In the genomic region with DNA sequence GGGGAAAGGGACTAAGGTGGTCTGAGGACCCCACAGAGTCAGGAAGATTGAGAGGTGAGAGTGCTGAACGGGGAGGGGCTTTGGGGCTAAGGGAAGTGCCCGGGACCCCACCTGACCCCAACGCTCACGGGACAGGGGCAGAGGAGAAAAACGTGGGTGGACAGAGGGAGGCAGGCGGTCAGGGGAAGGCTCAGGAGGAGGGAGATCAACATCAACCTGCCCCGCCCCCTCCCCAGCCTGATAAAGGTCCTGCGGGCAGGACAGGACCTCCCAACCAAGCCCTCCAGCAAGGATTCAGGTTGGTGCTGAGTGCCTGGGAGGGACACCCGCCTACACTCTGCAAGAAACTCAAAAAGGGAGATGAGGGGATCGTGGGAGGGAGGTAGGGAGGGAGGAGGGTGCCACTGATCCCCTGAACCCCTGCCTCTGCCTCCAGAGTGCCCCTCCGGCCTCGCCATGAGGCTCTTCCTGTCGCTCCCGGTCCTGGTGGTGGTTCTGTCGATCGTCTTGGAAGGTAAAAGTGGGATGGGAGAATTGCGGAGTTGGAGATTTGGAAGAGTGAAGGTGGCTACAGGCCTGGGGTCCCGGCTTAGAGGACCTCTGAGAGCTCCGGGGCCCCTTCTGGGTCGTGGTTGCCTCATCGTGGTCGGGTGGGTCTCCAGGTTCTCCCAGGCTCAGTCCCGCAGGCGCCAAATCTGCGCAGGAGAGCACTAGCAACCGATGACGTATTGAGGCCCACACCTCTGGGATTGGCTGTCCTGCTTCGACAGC, we compare ENCODE assay signal across 8 cellular contexts. TPM values are rescaled to one million over a fixed set of nuclear protein-coding genes. Genes with fewer than 3 reads are reported as not detected.
DNase-seq lines count a peak whose midpoint lies in the region; ATAC-seq lines count a peak whose summit lies in the region.
"Not testable (repeated sequence)": the region's sequence is repeated elsewhere in the genome, so short reads cannot be mapped to it uniquely, and the experiment has no call there.

A gene (plus strand): TSS at position 173 of the 771 bp plus-strand sequence. CDS start 284 bp downstream, at position 457.

- H3K4me1 ChIP-seq in CD4-positive, alpha-beta memory T cell (ENCODE audit: insufficient read depth, low read length); HUES48 (ENCODE audit: control insufficient read depth, insufficient read depth, low read length); endocrine pancreas (ENCODE audit: control insufficient read depth, insufficient read depth, low read length); mesendoderm (ENCODE audit: control insufficient read depth, low read depth, low read length): not testable (repeated sequence)

- not testable (repeated sequence) for H3K27ac ChIP-seq in CD4-positive, alpha-beta memory T cell (ENCODE audit: low read depth, low read length)
- H3K27ac ChIP-seq in HUES48 (ENCODE audit: low read depth, low read length) (peak within 1 kb of the TSS; percentile 76), mesendoderm (ENCODE audit: low read depth, low read length) (peak within 1 kb of the TSS; percentile 79)

- not testable (repeated sequence) for H2BK15ac ChIP-seq in mesendoderm (replicated peaks; ENCODE audit: low read depth)

- POLR2A ChIA-PET in CD4-positive, alpha-beta memory T cell (lab: Charles Lee; ENCODE audit: partially characterized antibody) = not testable (repeated sequence)

- not testable (repeated sequence) for H4K8ac ChIP-seq in mesendoderm (ENCODE audit: low read depth, low read length)

- peak within 1 kb of the TSS; percentile 41 for H3K4ac ChIP-seq in mesendoderm (ENCODE audit: low read depth, low read length)

- H4K5ac ChIP-seq in mesendoderm (ENCODE audit: low read length) = not testable (repeated sequence)

- not testable (repeated sequence) for H3K36me3 ChIP-seq in CD4-positive, alpha-beta memory T cell (ENCODE audit: insufficient read depth, low read length); HUES48 (ENCODE audit: control insufficient read depth, insufficient read depth, low read length); endocrine pancreas (ENCODE audit: control insufficient read depth, insufficient read depth, low read length); mesendoderm (ENCODE audit: control insufficient read depth, insufficient read depth, low read length)

- WGBS in mesendoderm (ENCODE audit: extremely low coverage, insufficient coverage, low lambda C conversion rate) = no CpG with 5 or more reads among the region's 28 CpGs

- not testable (repeated sequence) for H3K9me3 ChIP-seq in CD4-positive, alpha-beta memory T cell (ENCODE audit: control insufficient read depth in 1 of 2, low read length in 2 of 2); HUES48 (ENCODE audit: control insufficient read depth, insufficient read depth, low read length); endocrine pancreas (ENCODE audit: control insufficient read depth, low read length)

- not testable (repeated sequence) for H3K23ac ChIP-seq in mesendoderm (ENCODE audit: low read length)

- peak; percentile 67 to 76 (median 70) for DNase-seq in CD4-positive, alpha-beta memory T cell
- DNase-seq in NOMO-1 treated with DMSO at 0.1 percent for 48 hours (lab: John Stamatoyannopoulos, UW; ENCODE audit: unreplicated experiment) (peak; percentile 79), mesendoderm (peak; percentile 97)
- DNase-seq in activated CD8-positive, alpha-beta memory T cell treated with anti-CD3 and anti-CD28 coated beads, Interleukin-2, amount 10 ng/mL, durations not matched to agents 7 days and 5 days = peak; percentile 86
- peak; percentile 62 to 74 (median 65) for DNase-seq in stimulated activated CD4-positive, alpha-beta T cell treated with anti-CD3 and anti-CD28 coated beads, TNF-alpha, amount 100 ng/mL, for 48 hours (ENCODE audit: low read depth in 3 of 3)

- peak within 1 kb of the TSS; percentile 73 for H3K9ac ChIP-seq in HUES48 (ENCODE audit: low read depth, low read length)
- H3K9ac ChIP-seq in endocrine pancreas (ENCODE audit: control insufficient read depth, insufficient read depth, low read length) = not testable (repeated sequence)
- peak within 1 kb of the TSS; percentile 67 for H3K9ac ChIP-seq in mesendoderm (ENCODE audit: low read length)

- CTCF ChIA-PET in CD4-positive, alpha-beta memory T cell (lab: Charles Lee; ENCODE audit: partially characterized antibody) = interaction anchor here (0.9 to 1.9 kb wide), 2 partner anchors 10 to 224 kb away, joined by 3 to 5 read pairs; no protein-coding TSS in a partner anchor
- CTCF ChIA-PET in activated CD8-positive, alpha-beta memory T cell treated with anti-CD3 and anti-CD28 coated beads, Interleukin-2, amount 10 ng/mL, durations not matched to agents 7 days and 5 days (lab: Charles Lee) = interaction anchor here (0.6 to 1.4 kb wide), 3 partner anchors 38 to 145 kb away, joined by 3 to 5 read pairs (median 4); no protein-coding TSS in a partner anchor

- H3K4me3 ChIP-seq in CD4-positive, alpha-beta memory T cell (ENCODE audit: low read length in 2 of 2) = peak within 1 kb of the TSS; percentile 36 to 55
- peak within 1 kb of the TSS; percentile 61 for H3K4me3 ChIP-seq in HUES48 (ENCODE audit: low read depth, low read length)
- H3K4me3 ChIP-seq in endocrine pancreas (ENCODE audit: control insufficient read depth, insufficient read depth, low read length) = peak within 1 kb of the TSS; percentile 30
- peak within 1 kb of the TSS; percentile 34 for H3K4me3 ChIP-seq in mesendoderm (ENCODE audit: low read length)

- H2AK5ac ChIP-seq in mesendoderm (ENCODE audit: low read length) = not testable (repeated sequence)

- peak within 1 kb of the TSS; percentile 28 for H2BK5ac ChIP-seq in mesendoderm (ENCODE audit: low read length)

- not testable (repeated sequence) for H3K27me3 ChIP-seq in CD4-positive, alpha-beta memory T cell (ENCODE audit: insufficient read depth, low read length); HUES48 (ENCODE audit: control insufficient read depth, insufficient read depth, low read length); endocrine pancreas (ENCODE audit: control insufficient read depth, insufficient read depth, low read length); mesendoderm (ENCODE audit: insufficient read depth, low read length, poor library complexity)

- not testable (repeated sequence) for H3K36me3 Mint-ChIP-seq in CD4-positive, alpha-beta memory T cell; activated CD8-positive, alpha-beta memory T cell treated with anti-CD3 and anti-CD28 coated beads, Interleukin-2, amount 10 ng/mL, durations not matched to agents 7 days and 5 days

- peak; percentile 83 for ATAC-seq in GM21381 (IDR thresholded peaks at IDR 0.05; ENCODE audit: unreplicated experiment)
- peak; percentile 99 for ATAC-seq in activated CD8-positive, alpha-beta memory T cell treated with anti-CD3 and anti-CD28 coated beads, Interleukin-2, amount 10 ng/mL, durations not matched to agents 7 days and 5 days

- H3K79me2 ChIP-seq in mesendoderm (ENCODE audit: control insufficient read depth, insufficient read depth, low read length) = not testable (repeated sequence)

- peaks cover 14 to 24% of the 10 kb centered on the region in 2 donors for H3K27me3 Mint-ChIP-seq in CD4-positive, alpha-beta memory T cell
- H3K27me3 Mint-ChIP-seq in activated CD8-positive, alpha-beta memory T cell treated with anti-CD3 and anti-CD28 coated beads, Interleukin-2, amount 10 ng/mL, durations not matched to agents 7 days and 5 days = peaks cover 26% of the 10 kb centered on the region

- peak within 1 kb of the TSS; percentile 66 for H3K4me2 ChIP-seq in mesendoderm (ENCODE audit: low read length)

- H3K4me3 Mint-ChIP-seq in CD4-positive, alpha-beta memory T cell = peak within 1 kb of the TSS; percentile 83 to 92 (median 84)
- peak within 1 kb of the TSS; percentile 83 for H3K4me3 Mint-ChIP-seq in activated CD8-positive, alpha-beta memory T cell treated with anti-CD3 and anti-CD28 coated beads, Interleukin-2, amount 10 ng/mL, durations not matched to agents 7 days and 5 days

- peak within 1 kb of the TSS; percentile 89 for H3K56ac ChIP-seq in mesendoderm (ENCODE audit: low read length)

- peak within 1 kb of the TSS; percentile 25 for H3K18ac ChIP-seq in mesendoderm (ENCODE audit: low read length)

- H3K27ac Mint-ChIP-seq in CD4-positive, alpha-beta memory T cell = peak within 1 kb of the TSS in 6 of 7 donors; percentile 2 to 78 (median 37)
- peak within 1 kb of the TSS; percentile 85 for H3K27ac Mint-ChIP-seq in activated CD8-positive, alpha-beta memory T cell treated with anti-CD3 and anti-CD28 coated beads, Interleukin-2, amount 10 ng/mL, durations not matched to agents 7 days and 5 days

- H2BK120ac ChIP-seq in mesendoderm (ENCODE audit: low read depth, low read length) = not testable (repeated sequence)

- not testable (repeated sequence) for H3K9me3 Mint-ChIP-seq in CD4-positive, alpha-beta memory T cell; activated CD8-positive, alpha-beta memory T cell treated with anti-CD3 and anti-CD28 coated beads, Interleukin-2, amount 10 ng/mL, durations not matched to agents 7 days and 5 days (ENCODE audit: low read depth)

- not testable (repeated sequence) for H3K79me1 ChIP-seq in mesendoderm (ENCODE audit: low read length)

- H3K4me1 Mint-ChIP-seq in CD4-positive, alpha-beta memory T cell = not testable (repeated sequence)
- peaks cover 14% of the 10 kb centered on the region for H3K4me1 Mint-ChIP-seq in activated CD8-positive, alpha-beta memory T cell treated with anti-CD3 and anti-CD28 coated beads, Interleukin-2, amount 10 ng/mL, durations not matched to agents 7 days and 5 days

- intact Hi-C loops in CD4-positive, alpha-beta memory T cell (cut with micrococcal nuclease) = loop anchor here (1.0 kb wide), 1 partner anchor 41 kb away; a partner anchor contains a TSS

RNA-seq across cellular contexts. Expression of the gene that starts here (rescaled TPM):
- total RNA-seq in CD4-positive, alpha-beta memory T cell = 1 to 10 TPM; 6.4 to 7.0 TPM
- polyA plus RNA-seq in CD4-positive, alpha-beta memory T cell = not detected
- total RNA-seq in activated CD8-positive, alpha-beta memory T cell treated with anti-CD3 and anti-CD28 coated beads, Interleukin-2, amount 10 ng/mL, durations not matched to agents 7 days and 5 days = 1 to 10 TPM in 1 of 2 experiments, not detected in 1; 1.9 TPM
- polyA plus RNA-seq in mesendoderm (2013, experiment 1 of 2) = 435 TPM
- 437 TPM for polyA plus RNA-seq in mesendoderm (2013, experiment 2 of 2)
